Comparison of ENCODE assay signal across 13 cellular contexts in genomic region chr1:243819438-243819839, GRCh38.
"Had no signal": no experiment of that assay in that cellular context is flagged by ENCODE, and none has a peak within 500 bp of the region (broad histone marks: within the 10 kb centered on the region; RNA-seq: fewer than 3 reads in every experiment).

No MANE protein-coding gene starts in this region.

- H3K27me3 ChIP-seq: left lung, ovary, stomach, thyroid gland, vagina had no signal

- DNase-seq: activated CD4-positive, alpha-beta T cell treated with anti-CD3 and anti-CD28 coated beads for 48 hours; activated naive CD4-positive, alpha-beta T cell treated with anti-CD3 and anti-CD28 coated beads, Interleukin-2, amount 10 ng/mL, durations not matched to agents 7 days and 5 days; central memory CD4-positive, alpha-beta T cell; left lung; ovary; stimulated activated CD4-positive, alpha-beta T cell treated with anti-CD3 and anti-CD28 coated beads, Interleukin-4, amount 100 ng/mL, for 4 hours; stomach; T-cell; T1000; thyroid gland had no signal

- H3K4me1 ChIP-seq: left lung, stomach, thyroid gland, vagina had no signal

- H3K27me3 Mint-ChIP-seq: activated naive CD4-positive, alpha-beta T cell treated with anti-CD3 and anti-CD28 coated beads, Interleukin-2, amount 10 ng/mL, durations not matched to agents 7 days and 5 days; dendritic cell treated with granulocyte-macrophage colony-stimulating factor and Interleukin-4, amounts not matched to agents 40 ng/mL and 50 ng/mL, for 4 days; T-cell had no signal

- H3K9me3 ChIP-seq: thyroid gland, vagina had no signal

- H3K4me3 ChIP-seq: left lung, ovary, stomach, thyroid gland, vagina had no signal

- H3K4me1 Mint-ChIP-seq: activated naive CD4-positive, alpha-beta T cell treated with anti-CD3 and anti-CD28 coated beads, Interleukin-2, amount 10 ng/mL, durations not matched to agents 7 days and 5 days had no signal

- H3K36me3 ChIP-seq: left lung, ovary, thyroid gland, vagina had no signal

- H3K4me3 Mint-ChIP-seq: activated naive CD4-positive, alpha-beta T cell treated with anti-CD3 and anti-CD28 coated beads, Interleukin-2, amount 10 ng/mL, durations not matched to agents 7 days and 5 days; dendritic cell treated with granulocyte-macrophage colony-stimulating factor and Interleukin-4, amounts not matched to agents 40 ng/mL and 50 ng/mL, for 4 days; T-cell had no signal

- H3K27ac Mint-ChIP-seq: activated naive CD4-positive, alpha-beta T cell treated with anti-CD3 and anti-CD28 coated beads, Interleukin-2, amount 10 ng/mL, durations not matched to agents 7 days and 5 days; dendritic cell treated with granulocyte-macrophage colony-stimulating factor and Interleukin-4, amounts not matched to agents 40 ng/mL and 50 ng/mL, for 4 days had no signal

- ATAC-seq: left lung, T-cell had no signal

- H3K27ac ChIP-seq: left lung, ovary, stomach, thyroid gland, vagina, VCaP had no signal
